In the genomic region with DNA sequence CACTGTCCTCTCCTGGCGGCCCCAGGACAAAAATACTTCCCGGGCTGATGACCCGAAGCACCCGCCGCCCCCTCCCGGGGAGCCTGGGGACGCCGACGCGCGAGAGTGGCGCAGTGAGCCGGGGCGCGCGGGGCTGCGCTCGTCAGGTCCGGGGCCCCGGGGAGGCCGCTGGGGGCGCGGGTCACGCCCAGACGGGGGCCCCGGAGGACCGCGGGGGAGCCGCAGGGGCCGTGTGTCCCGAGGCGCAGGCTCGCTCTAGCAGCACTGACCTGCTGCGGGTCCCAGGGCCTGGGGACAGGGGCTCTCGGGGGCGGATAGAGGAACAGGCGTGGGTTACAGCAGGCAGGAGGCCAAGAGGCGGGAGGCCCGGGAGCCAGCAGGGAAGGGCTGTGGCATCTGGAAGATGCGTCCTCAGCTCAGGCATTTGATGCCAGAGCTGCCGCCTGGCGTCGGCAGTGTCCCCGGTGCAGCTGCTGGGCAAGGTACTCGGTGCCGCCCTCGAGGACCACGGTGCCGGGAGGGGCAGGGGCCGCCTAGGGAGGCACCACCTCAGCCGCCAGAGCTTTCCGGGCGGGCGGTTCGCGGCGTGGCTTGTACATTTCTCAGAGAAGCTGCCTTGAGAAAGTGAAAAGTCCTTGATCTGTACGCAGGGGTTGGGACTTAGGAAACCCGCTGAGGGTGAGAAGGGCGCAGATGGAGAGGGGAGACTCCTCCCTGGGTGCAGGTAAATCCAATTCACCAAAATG, we compare ENCODE assay signal across 1 cellular context.
TF ChIP-seq lines count a peak whose summit lies in the region.

No MANE protein-coding gene starts in this region.

TF ChIP-seq in IMR-90, 13 proteins besides CTCF, POLR2A, EP300 and RAD21:
- TF ChIP-seq SMC3 (IDR thresholded peaks at IDR 0.05; ENCODE audit: low read depth, low read length) = no peak
- TF ChIP-seq MAFK (IDR thresholded peaks at IDR 0.05; ENCODE audit: low read depth, low read length) = no peak
- no peak for TF ChIP-seq MAZ (IDR thresholded peaks at IDR 0.05; ENCODE audit: borderline replicate concordance, low read depth, low read length)
- no peak for TF ChIP-seq FOS (IDR thresholded peaks at IDR 0.05; ENCODE audit: low read depth, low read length)
- no peak for TF ChIP-seq MXI1 (IDR thresholded peaks at IDR 0.05; ENCODE audit: borderline replicate concordance, low read depth, low read length)
- TF ChIP-seq, protein P1, sequence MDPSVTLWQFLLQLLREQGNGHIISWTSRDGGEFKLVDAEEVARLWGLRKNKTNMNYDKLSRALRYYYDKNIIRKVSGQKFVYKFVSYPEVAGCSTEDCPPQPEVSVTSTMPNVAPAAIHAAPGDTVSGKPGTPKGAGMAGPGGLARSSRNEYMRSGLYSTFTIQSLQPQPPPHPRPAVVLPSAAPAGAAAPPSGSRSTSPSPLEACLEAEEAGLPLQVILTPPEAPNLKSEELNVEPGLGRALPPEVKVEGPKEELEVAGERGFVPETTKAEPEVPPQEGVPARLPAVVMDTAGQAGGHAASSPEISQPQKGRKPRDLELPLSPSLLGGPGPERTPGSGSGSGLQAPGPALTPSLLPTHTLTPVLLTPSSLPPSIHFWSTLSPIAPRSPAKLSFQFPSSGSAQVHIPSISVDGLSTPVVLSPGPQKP (IDR thresholded peaks at IDR 0.05; ENCODE audit: borderline replicate concordance, low read depth, low read length) = no peak
- no peak for TF ChIP-seq NFE2L2 (IDR thresholded peaks at IDR 0.05; ENCODE audit: low read depth, low read length)
- TF ChIP-seq USF2 (IDR thresholded peaks at IDR 0.05; ENCODE audit: low read depth, low read length) = no peak
- no peak for TF ChIP-seq RCOR1 (IDR thresholded peaks at IDR 0.05; ENCODE audit: insufficient replicate concordance, low read length)
- no peak for TF ChIP-seq BHLHE40 (IDR thresholded peaks at IDR 0.05; ENCODE audit: low read depth, low read length)
- no peak for TF ChIP-seq CHD1 (IDR thresholded peaks at IDR 0.05; ENCODE audit: low read depth, low read length)
- no peak for TF ChIP-seq RFX5 (IDR thresholded peaks at IDR 0.05; ENCODE audit: low read depth, low read length)
- no peak for TF ChIP-seq CEBPB (IDR thresholded peaks at IDR 0.05; ENCODE audit: low read depth, low read length)
